In genomic region chr11:122981388-122982264, GRCh38 we compare ENCODE assay signal across 10 cellular contexts. TPM values are rescaled to one million over a fixed set of nuclear protein-coding genes. Genes with fewer than 3 reads are reported as not detected.
DNase-seq lines count a peak whose midpoint lies in the region; ATAC-seq and TF ChIP-seq lines count a peak whose summit lies in the region.
"Had no signal": no experiment of that assay in that cellular context is flagged by ENCODE, and none has a peak within 500 bp of the region (broad histone marks: within the 10 kb centered on the region; RNA-seq: fewer than 3 reads in every experiment).

Gene BSX (minus strand): TSS chr11:122981834. CDS start chr11:122981671, 163 bp downstream.

- peaks cover 4 to 5% of the 10 kb centered on the region in 2 donors for H3K9me3 Mint-ChIP-seq in activated naive CD4-positive, alpha-beta T cell treated with anti-CD3 and anti-CD28 coated beads, Interleukin-2, amount 50 U/mL, for 72 hours
- H3K9me3 Mint-ChIP-seq: stimulated activated naive CD8-positive, alpha-beta T cell treated with anti-CD3 and anti-CD28 coated beads, Interleukin-15, Interleukin-2, amounts not matched to agents 100 ng/mL and 50 ng/mL, for 24 hours had no signal

- no peaks in the 10 kb centered on the region for H3K36me3 ChIP-seq in RWPE2 (ENCODE audit: low read depth)

- H3K9me3 ChIP-seq in RWPE2 (ENCODE audit: severe bottlenecking) (no peaks in the 10 kb centered on the region), iPS-18c (ENCODE audit: control insufficient read depth, insufficient read depth, low read length) (peaks cover 2% of the 10 kb centered on the region)

- peaks cover 100% of the 10 kb centered on the region for H3K27me3 ChIP-seq in RWPE2 (ENCODE audit: insufficient read depth, poor library complexity, severe bottlenecking)

- DNase-seq in DMS 273 (lab: John Stamatoyannopoulos, UW; ENCODE audit: unreplicated experiment) (peak; percentile 69), DMS 273 treated with DMSO at 0.1 percent for 48 hours (lab: John Stamatoyannopoulos, UW) (no peak), RWPE2 (ENCODE audit: low spot score) (peak; percentile 62)
- DNase-seq in activated naive CD4-positive, alpha-beta T cell treated with anti-CD3 and anti-CD28 coated beads, Interleukin-2, amount 50 U/mL, for 72 hours (ENCODE audit: low spot score in 2 of 2), result peak in 1 of 2 donors; percentile 67
- peak; percentile 9 for DNase-seq in stimulated activated CD4-positive, alpha-beta T cell treated with anti-CD3 and anti-CD28 coated beads, Interleukin-2, amount 100 ng/mL, for 4 hours (ENCODE audit: low read depth)

- peak within 1 kb of the TSS in 1 of 2 donors; percentile 44 for H3K27ac Mint-ChIP-seq in activated naive CD4-positive, alpha-beta T cell treated with anti-CD3 and anti-CD28 coated beads, Interleukin-2, amount 50 U/mL, for 72 hours
- H3K27ac Mint-ChIP-seq: stimulated activated naive CD8-positive, alpha-beta T cell treated with anti-CD3 and anti-CD28 coated beads, Interleukin-15, Interleukin-2, amounts not matched to agents 100 ng/mL and 50 ng/mL, for 24 hours had no signal

- no peak for TF ChIP-seq CTCF in RWPE2 (IDR thresholded peaks at IDR 0.05; ENCODE audit: poor library complexity, severe bottlenecking)

- H3K4me3 ChIP-seq in RWPE2 (ENCODE audit: severe bottlenecking), result no peak within 1 kb of the TSS
- peak within 1 kb of the TSS; percentile 20; the same call in 1 of the 2 replicates for H3K4me3 ChIP-seq in iPS-18c (ENCODE audit: insufficient read depth, low read depth, low read length)

- H3K4me1 ChIP-seq in RWPE2 (ENCODE audit: insufficient read depth, poor library complexity, severe bottlenecking), result no peaks in the 10 kb centered on the region

- peak; percentile 63 for ATAC-seq in RWPE2 (ENCODE audit: low read depth)
- ATAC-seq in activated naive CD4-positive, alpha-beta T cell treated with anti-CD3 and anti-CD28 coated beads, Interleukin-2, amount 50 U/mL, for 72 hours, result peak; percentile 50 to 71
- no peak for ATAC-seq in HG02610 (IDR thresholded peaks at IDR 0.05; ENCODE audit: unreplicated experiment)
- ATAC-seq in GM19328 (IDR thresholded peaks at IDR 0.05; ENCODE audit: unreplicated experiment), result no peak

- peaks cover 28 to 32% of the 10 kb centered on the region in 2 donors for H3K36me3 Mint-ChIP-seq in activated naive CD4-positive, alpha-beta T cell treated with anti-CD3 and anti-CD28 coated beads, Interleukin-2, amount 50 U/mL, for 72 hours

- H3K27ac ChIP-seq in RWPE2 (ENCODE audit: poor library complexity, severe bottlenecking), result no peak within 1 kb of the TSS
- H3K27ac ChIP-seq: 22Rv1 had no signal

RNA-seq across cellular contexts. Expression of gene BSX, which starts in this region (rescaled TPM):
- total RNA-seq in activated naive CD4-positive, alpha-beta T cell treated with anti-CD3 and anti-CD28 coated beads, Interleukin-2, amount 50 U/mL, for 72 hours, result not detected

Comparison
In these comparisons a context has a peak if more than half of its experiments do, and no peak if none do; other contexts are left out.
1. Peak in ATAC-seq in activated naive CD4-positive, alpha-beta T cell treated with anti-CD3 and anti-CD28 coated beads, Interleukin-2, amount 50 U/mL, for 72 hours; RNA of the gene not detected or under 1 TPM.